ENCODE assay signal across 16 cellular contexts in the genomic region with DNA sequence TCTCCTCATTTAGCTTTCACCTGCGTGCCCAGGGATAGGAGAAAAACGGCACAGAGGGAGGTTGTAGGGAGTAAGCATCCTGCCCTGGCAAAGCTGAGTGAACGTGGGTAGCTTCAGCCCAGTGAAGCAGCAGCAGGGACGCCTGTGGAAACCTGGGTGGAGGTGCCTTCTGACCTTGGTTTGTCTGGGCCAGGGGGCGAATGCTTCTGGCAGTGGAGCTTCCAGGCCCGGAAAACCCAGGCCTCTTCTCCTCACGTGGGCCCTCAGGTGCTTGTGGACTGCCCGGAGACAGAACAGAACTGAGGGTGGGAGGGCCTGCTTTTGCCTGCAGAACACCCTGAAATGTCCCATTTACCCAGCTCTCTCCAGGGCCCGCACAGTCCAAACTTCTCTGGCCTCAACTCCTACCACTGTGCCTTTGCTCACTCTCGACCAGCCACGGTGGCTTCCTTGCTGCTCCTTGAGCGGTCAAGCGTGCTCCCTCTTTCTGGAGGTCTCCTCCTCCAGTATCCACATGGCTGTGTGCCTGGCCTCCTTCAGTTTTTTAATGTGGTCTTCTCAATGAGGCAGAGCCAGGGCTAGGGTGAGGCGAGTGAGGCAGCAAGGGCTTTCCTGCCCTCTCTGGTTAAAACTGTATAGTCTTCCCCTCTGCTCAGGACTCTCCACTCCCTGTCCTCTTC.
A peak's percentile ranks its signal among the peaks of the same experiment; 100 is the strongest.
DNase-seq lines count a peak whose midpoint lies in the region; ATAC-seq and TF ChIP-seq lines count a peak whose summit lies in the region.
"Had no signal": no experiment of that assay in that cellular context is flagged by ENCODE, and none has a peak within 500 bp of the region (broad histone marks: within the 10 kb centered on the region; RNA-seq: fewer than 3 reads in every experiment).

No MANE protein-coding gene starts in this region.

- H3K27me3 Mint-ChIP-seq in natural killer cell (ENCODE audit: low read depth in 2 of 2) (no peaks in the 10 kb centered on the region), nephron progenitor cell (ENCODE audit: low read depth, poor library complexity) (no peaks in the 10 kb centered on the region)
- peaks cover 0 to 9% of the 10 kb centered on the region in 2 donors for H3K27me3 Mint-ChIP-seq in natural killer cell treated with Interleukin-12 subunit alpha and Interleukin-12 subunit beta and Interleukin-15 and Interleukin-18, amount 100 ng/mL, for 72 hours
- peaks cover 21% of the 10 kb centered on the region for H3K27me3 Mint-ChIP-seq in activated CD4-positive, alpha-beta T cell treated with anti-CD3 and anti-CD28 coated beads, Interleukin-2, amount 10 ng/mL, durations not matched to agents 24 days and 14 days
- H3K27me3 Mint-ChIP-seq: activated naive CD4-positive, alpha-beta T cell treated with anti-CD3 and anti-CD28 coated beads, Interleukin-2, amount 50 U/mL, for 24 hours had no signal

- no peaks in the 10 kb centered on the region for H3K9me3 ChIP-seq in upper lobe of right lung
- H3K9me3 ChIP-seq in WERI-Rb-1 (ENCODE audit: severe bottlenecking): no peaks in the 10 kb centered on the region
- no peaks in the 10 kb centered on the region for H3K9me3 ChIP-seq in ovary
- H3K9me3 ChIP-seq: gastrocnemius medialis had no signal

- no peak overlapping the region for H3K27ac Mint-ChIP-seq in natural killer cell
- no peak overlapping the region for H3K27ac Mint-ChIP-seq in natural killer cell treated with Interleukin-12 subunit alpha and Interleukin-12 subunit beta and Interleukin-15 and Interleukin-18, amount 100 ng/mL, for 72 hours
- peak overlapping the region; percentile 96 for H3K27ac Mint-ChIP-seq in nephron progenitor cell
- no peak overlapping the region for H3K27ac Mint-ChIP-seq in activated CD4-positive, alpha-beta T cell treated with anti-CD3 and anti-CD28 coated beads, Interleukin-2, amount 10 ng/mL, durations not matched to agents 24 days and 14 days
- H3K27ac Mint-ChIP-seq: activated naive CD4-positive, alpha-beta T cell treated with anti-CD3 and anti-CD28 coated beads, Interleukin-2, amount 50 U/mL, for 24 hours; immature natural killer cell had no signal

- H3K27ac ChIP-seq in cingulate gyrus (ENCODE audit: low read depth, low read length) (peak overlapping the region; percentile 96), upper lobe of right lung (peak overlapping the region; percentile 83), WERI-Rb-1 (no peak overlapping the region), ovary (peak overlapping the region in 1 of 2 donors; percentile 94)
- H3K27ac ChIP-seq: cardiac muscle cell had no signal

- H3K36me3 ChIP-seq in upper lobe of right lung (no peaks in the 10 kb centered on the region), WERI-Rb-1 (no peaks in the 10 kb centered on the region; the same call in none of the 2 replicates), ovary (no peaks in the 10 kb centered on the region)
- H3K36me3 ChIP-seq: cardiac muscle cell, gastrocnemius medialis had no signal

- H3K4me3 Mint-ChIP-seq in natural killer cell (peak overlapping the region; percentile 9), nephron progenitor cell (peak overlapping the region; percentile 38)
- no peak overlapping the region for H3K4me3 Mint-ChIP-seq in natural killer cell treated with Interleukin-12 subunit alpha and Interleukin-12 subunit beta and Interleukin-15 and Interleukin-18, amount 100 ng/mL, for 72 hours
- no peak overlapping the region for H3K4me3 Mint-ChIP-seq in activated CD4-positive, alpha-beta T cell treated with anti-CD3 and anti-CD28 coated beads, Interleukin-2, amount 10 ng/mL, durations not matched to agents 24 days and 14 days
- H3K4me3 Mint-ChIP-seq: activated naive CD4-positive, alpha-beta T cell treated with anti-CD3 and anti-CD28 coated beads, Interleukin-2, amount 50 U/mL, for 24 hours had no signal

- whole genome bisulfite sequencing in ovary, 3 donors: 92% methylated on average over 9 to 14 of the region's 14 CpGs

- H3K4me1 Mint-ChIP-seq in natural killer cell (peaks cover 8 to 26% of the 10 kb centered on the region in 2 donors), nephron progenitor cell (peaks cover 86% of the 10 kb centered on the region)
- peaks cover 6 to 21% of the 10 kb centered on the region in 2 donors for H3K4me1 Mint-ChIP-seq in natural killer cell treated with Interleukin-12 subunit alpha and Interleukin-12 subunit beta and Interleukin-15 and Interleukin-18, amount 100 ng/mL, for 72 hours (ENCODE audit: low read depth in 2 of 2)
- peaks cover 3% of the 10 kb centered on the region for H3K4me1 Mint-ChIP-seq in activated CD4-positive, alpha-beta T cell treated with anti-CD3 and anti-CD28 coated beads, Interleukin-2, amount 10 ng/mL, durations not matched to agents 24 days and 14 days

- H3K4me3 ChIP-seq in upper lobe of right lung: no peak overlapping the region
- H3K4me3 ChIP-seq in WERI-Rb-1 (ENCODE audit: low read depth, low read length): no peak overlapping the region
- H3K4me3 ChIP-seq in ovary: no peak overlapping the region
- H3K4me3 ChIP-seq: cardiac muscle cell had no signal

- H3K9me3 Mint-ChIP-seq in natural killer cell (no peaks in the 10 kb centered on the region), nephron progenitor cell (no peaks in the 10 kb centered on the region)
- no peaks in the 10 kb centered on the region for H3K9me3 Mint-ChIP-seq in natural killer cell treated with Interleukin-12 subunit alpha and Interleukin-12 subunit beta and Interleukin-15 and Interleukin-18, amount 100 ng/mL, for 72 hours
- no peaks in the 10 kb centered on the region for H3K9me3 Mint-ChIP-seq in activated CD4-positive, alpha-beta T cell treated with anti-CD3 and anti-CD28 coated beads, Interleukin-2, amount 10 ng/mL, durations not matched to agents 24 days and 14 days
- H3K9me3 Mint-ChIP-seq: activated naive CD4-positive, alpha-beta T cell treated with anti-CD3 and anti-CD28 coated beads, Interleukin-2, amount 50 U/mL, for 24 hours; immature natural killer cell had no signal

- no peak for TF ChIP-seq POLR2A in ovary (IDR thresholded peaks at IDR 0.05)

- no peak for DNase-seq in natural killer cell
- no peak for DNase-seq in natural killer cell treated with Interleukin-12 subunit alpha and Interleukin-12 subunit beta and Interleukin-15 and Interleukin-18, amount 100 ng/mL, for 72 hours (ENCODE audit: low spot score)
- DNase-seq in nephron progenitor cell: no peak
- no peak for DNase-seq in upper lobe of right lung
- DNase-seq in activated CD4-positive, alpha-beta T cell treated with anti-CD3 and anti-CD28 coated beads, Interleukin-2, amount 10 ng/mL, durations not matched to agents 24 days and 14 days: no peak
- no peak for DNase-seq in WERI-Rb-1
- DNase-seq in ovary: no peak
- DNase-seq: activated CD8-positive, alpha-beta memory T cell treated with anti-CD3 and anti-CD28 coated beads for 24 hours; gastrocnemius medialis; immature natural killer cell; NCI-H1105; NCI-H345; stimulated activated CD8-positive, alpha-beta memory T cell treated with anti-CD3 and anti-CD28 coated beads, Interleukin-4, amount 100 ng/mL, for 48 hours had no signal

- TF ChIP-seq CTCF in natural killer cell (IDR thresholded peaks at IDR 0.05) (no peak), nephron progenitor cell (IDR thresholded peaks at IDR 0.05) (no peak), upper lobe of right lung (IDR thresholded peaks at IDR 0.05) (no peak), WERI-Rb-1 (IDR thresholded peaks at IDR 0.05; ENCODE audit: low read depth, low read length) (no peak), ovary (IDR thresholded peaks at IDR 0.05) (no peak)

- H3K4me1 ChIP-seq in upper lobe of right lung (peaks cover 14% of the 10 kb centered on the region), ovary (ENCODE audit: insufficient read depth) (peaks cover 9% of the 10 kb centered on the region)
- H3K4me1 ChIP-seq: gastrocnemius medialis had no signal

- intact Hi-C loops in natural killer cell (cut with micrococcal nuclease): loop anchor here (5.0 kb wide), 1 partner anchor 70 kb away; the partner anchor contains the start of gene KLHDC10
- intact Hi-C loops in upper lobe of right lung (cut with DNase I): no loop called here
- intact Hi-C loops in activated CD4-positive, alpha-beta T cell treated with anti-CD3 and anti-CD28 coated beads, Interleukin-2, amount 10 ng/mL, durations not matched to agents 24 days and 14 days (cut with micrococcal nuclease): no loop called here
- intact Hi-C loops in ovary (cut with DNase I): no loop called here

- no peaks in the 10 kb centered on the region for H3K27me3 ChIP-seq in upper lobe of right lung
- H3K27me3 ChIP-seq in WERI-Rb-1 (ENCODE audit: insufficient read depth, low read depth, severe bottlenecking): no peaks in the 10 kb centered on the region
- H3K27me3 ChIP-seq in ovary: no peaks in the 10 kb centered on the region
- H3K27me3 ChIP-seq: cardiac muscle cell, gastrocnemius medialis had no signal

- H3K36me3 Mint-ChIP-seq in natural killer cell: no peaks in the 10 kb centered on the region
- H3K36me3 Mint-ChIP-seq in natural killer cell treated with Interleukin-12 subunit alpha and Interleukin-12 subunit beta and Interleukin-15 and Interleukin-18, amount 100 ng/mL, for 72 hours: peaks cover 6% of the 10 kb centered on the region
- peaks cover 9% of the 10 kb centered on the region for H3K36me3 Mint-ChIP-seq in nephron progenitor cell (ENCODE audit: low read depth)
- H3K36me3 Mint-ChIP-seq in activated CD4-positive, alpha-beta T cell treated with anti-CD3 and anti-CD28 coated beads, Interleukin-2, amount 10 ng/mL, durations not matched to agents 24 days and 14 days (ENCODE audit: low read depth): peaks cover 7% of the 10 kb centered on the region

- TF ChIP-seq EP300 in ovary (IDR thresholded peaks at IDR 0.05): no peak

- ATAC-seq in natural killer cell (no peak), upper lobe of right lung (no peak)
- no peak for ATAC-seq in natural killer cell treated with Interleukin-12 subunit alpha and Interleukin-12 subunit beta and Interleukin-15 and Interleukin-18, amount 100 ng/mL, for 72 hours

Comparison
In these comparisons a context has a peak if more than half of its experiments do, and no peak if none do; other contexts are left out.
1. H3K4me3 Mint-ChIP-seq: peak in natural killer cell (single experiment) and nephron progenitor cell (single experiment); none in natural killer cell treated with Interleukin-12 subunit alpha and Interleukin-12 subunit beta and Interleukin-15 and Interleukin-18, amount 100 ng/mL, for 72 hours (single experiment) and activated CD4-positive, alpha-beta T cell treated with anti-CD3 and anti-CD28 coated beads, Interleukin-2, amount 10 ng/mL, durations not matched to agents 24 days and 14 days (single experiment).